In genomic region chr4:119209077-119209476, GRCh38 we compare ENCODE assay signal across 9 cellular contexts. TPM values are rescaled to one million over a fixed set of nuclear protein-coding genes. Genes with fewer than 3 reads are reported as not detected.
DNase-seq lines count a peak whose midpoint lies in the region; ATAC-seq and TF ChIP-seq lines count a peak whose summit lies in the region.
"Had no signal": no experiment of that assay in that cellular context is flagged by ENCODE, and none has a peak within 500 bp of the region (broad histone marks: within the 10 kb centered on the region; RNA-seq: fewer than 3 reads in every experiment).

No MANE protein-coding gene starts in this region.

- peaks cover 28% of the 10 kb centered on the region for H3K4me1 Mint-ChIP-seq in T-helper 1 cell treated with Interleukin-12 subunit alpha and Interleukin-12 subunit beta and Interleukin-4 antibody, amounts not matched to agents 30 μg/mL and 1 μg/mL, for 36 hours (ENCODE audit: low read depth)
- H3K4me1 Mint-ChIP-seq in stimulated activated naive B cell treated with anti-CD40 and anti-IgM and Interleukin-4, amounts not matched to agents 10 μg/mL and 1 μg/mL and 100 μg/mL, for 72 hours: peaks cover 18 to 38% of the 10 kb centered on the region in 2 donors

- no peak overlapping the region for H3K4me3 Mint-ChIP-seq in T-helper 1 cell treated with Interleukin-12 subunit alpha and Interleukin-12 subunit beta and Interleukin-4 antibody, amounts not matched to agents 30 μg/mL and 1 μg/mL, for 36 hours
- no peak overlapping the region for H3K4me3 Mint-ChIP-seq in stimulated activated naive B cell treated with anti-CD40 and anti-IgM and Interleukin-4, amounts not matched to agents 10 μg/mL and 1 μg/mL and 100 μg/mL, for 72 hours
- H3K4me3 Mint-ChIP-seq: naive thymus-derived CD4-positive, alpha-beta T cell had no signal

- ATAC-seq in stimulated activated naive B cell treated with anti-CD40 and anti-IgM and Interleukin-4, amounts not matched to agents 10 μg/mL and 1 μg/mL and 100 μg/mL, for 72 hours (replicated peaks): peak in 1 of 2 donors; percentile 20
- ATAC-seq: naive thymus-derived CD4-positive, alpha-beta T cell had no signal

- no peak overlapping the region for H3K4me3 ChIP-seq in fibroblast of mammary gland (ENCODE audit: control insufficient read depth, low read depth, low read length)

- no peak for TF ChIP-seq CTCF in fibroblast of mammary gland (conservative IDR thresholded peaks at IDR 0.05; ENCODE audit: control insufficient read depth, insufficient read depth, low read depth, low read length)

- intact Hi-C loops in posterior vena cava (cut with DNase I): no loop called here

- H3K9me3 Mint-ChIP-seq in T-helper 1 cell treated with Interleukin-12 subunit alpha and Interleukin-12 subunit beta and Interleukin-4 antibody, amounts not matched to agents 30 μg/mL and 1 μg/mL, for 36 hours: no peaks in the 10 kb centered on the region
- H3K9me3 Mint-ChIP-seq in stimulated activated naive B cell treated with anti-CD40 and anti-IgM and Interleukin-4, amounts not matched to agents 10 μg/mL and 1 μg/mL and 100 μg/mL, for 72 hours: peaks cover 1 to 4% of the 10 kb centered on the region in 2 donors

- no peaks in the 10 kb centered on the region for H3K36me3 Mint-ChIP-seq in T-helper 1 cell treated with Interleukin-12 subunit alpha and Interleukin-12 subunit beta and Interleukin-4 antibody, amounts not matched to agents 30 μg/mL and 1 μg/mL, for 36 hours (ENCODE audit: low read depth)
- no peaks in the 10 kb centered on the region for H3K36me3 Mint-ChIP-seq in stimulated activated naive B cell treated with anti-CD40 and anti-IgM and Interleukin-4, amounts not matched to agents 10 μg/mL and 1 μg/mL and 100 μg/mL, for 72 hours
- H3K36me3 Mint-ChIP-seq: naive thymus-derived CD4-positive, alpha-beta T cell had no signal

- H3K27ac Mint-ChIP-seq in T-helper 1 cell treated with Interleukin-12 subunit alpha and Interleukin-12 subunit beta and Interleukin-4 antibody, amounts not matched to agents 30 μg/mL and 1 μg/mL, for 36 hours: peak overlapping the region; percentile 0
- H3K27ac Mint-ChIP-seq in stimulated activated naive B cell treated with anti-CD40 and anti-IgM and Interleukin-4, amounts not matched to agents 10 μg/mL and 1 μg/mL and 100 μg/mL, for 72 hours: no peak overlapping the region

- peak; percentile 67 for DNase-seq in activated T-cell treated with anti-CD3 and anti-CD28 coated beads for 24 hours (ENCODE audit: low read depth)
- no peak for DNase-seq in activated T-cell treated with anti-CD3 and anti-CD28 coated beads, Interleukin-2, amount 50 U/mL, for 1 hour
- peak; percentile 99 for DNase-seq in fibroblast of mammary gland (ENCODE audit: low read depth)
- DNase-seq in stimulated activated naive B cell treated with anti-CD40 and anti-IgM and Interleukin-4, amounts not matched to agents 10 μg/mL and 1 μg/mL and 100 μg/mL, for 72 hours: peak; percentile 25
- no peak for DNase-seq in NCI-H510A (lab: John Stamatoyannopoulos, UW)
- no peak for DNase-seq in posterior vena cava (ENCODE audit: low spot score)
- no peak for DNase-seq in KG1 (lab: John Stamatoyannopoulos, UW)

- H3K27me3 Mint-ChIP-seq in T-helper 1 cell treated with Interleukin-12 subunit alpha and Interleukin-12 subunit beta and Interleukin-4 antibody, amounts not matched to agents 30 μg/mL and 1 μg/mL, for 36 hours (ENCODE audit: low read depth): peaks cover 10% of the 10 kb centered on the region
- peaks cover 0 to 4% of the 10 kb centered on the region in 2 donors for H3K27me3 Mint-ChIP-seq in stimulated activated naive B cell treated with anti-CD40 and anti-IgM and Interleukin-4, amounts not matched to agents 10 μg/mL and 1 μg/mL and 100 μg/mL, for 72 hours

RNA-seq across cellular contexts. Expression of gene USP53, which starts 3.4 kb away (rescaled TPM):
- 100 to 1,000 TPM in 1 of 2 donors, 10 to 100 TPM in 1; 87.6 to 134 TPM for total RNA-seq in posterior vena cava

Comparison
In these comparisons a context has a peak if more than half of its experiments do, and no peak if none do; other contexts are left out.
1. DNase-seq: peak in activated T-cell treated with anti-CD3 and anti-CD28 coated beads for 24 hours (single experiment), fibroblast of mammary gland (single experiment) and stimulated activated naive B cell treated with anti-CD40 and anti-IgM and Interleukin-4, amounts not matched to agents 10 μg/mL and 1 μg/mL and 100 μg/mL, for 72 hours (single experiment); none in activated T-cell treated with anti-CD3 and anti-CD28 coated beads, Interleukin-2, amount 50 U/mL, for 1 hour (single experiment), NCI-H510A (single experiment), posterior vena cava (single experiment) and KG1 (single experiment).